Comparison of ENCODE assay signal across 10 cellular contexts in the genomic region with DNA sequence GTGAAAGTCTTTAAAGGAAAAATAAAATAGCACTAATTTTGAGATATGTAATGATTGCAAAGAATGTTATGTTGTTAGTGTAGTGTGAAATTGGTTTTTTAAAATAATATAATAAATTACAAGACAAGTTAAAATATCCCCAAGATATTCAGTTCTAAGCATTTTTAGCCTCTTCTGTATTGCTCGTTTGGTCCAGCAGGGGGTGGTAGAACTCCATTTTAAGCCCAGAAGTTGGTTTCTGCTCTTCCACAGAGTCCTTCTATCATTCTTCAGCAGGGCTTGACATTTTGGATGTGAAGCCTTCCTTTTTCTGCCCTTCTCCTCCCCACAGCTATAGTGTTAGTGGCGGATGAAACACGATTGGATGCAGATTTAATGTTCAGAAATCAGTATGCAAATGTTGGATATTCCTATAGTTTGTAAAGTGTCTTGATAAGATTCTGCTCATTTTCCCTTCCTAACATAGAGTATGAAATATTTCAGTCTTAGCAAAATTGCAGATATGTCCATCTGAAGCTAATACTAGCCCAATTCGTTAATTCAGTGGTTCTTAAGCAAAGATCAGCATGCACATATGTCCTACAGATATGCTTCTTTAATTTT. TPM values are rescaled to one million over a fixed set of nuclear protein-coding genes. Genes with fewer than 3 reads are reported as not detected.
DNase-seq lines count a peak whose midpoint lies in the region; ATAC-seq and TF ChIP-seq lines count a peak whose summit lies in the region.
"Had no signal": no experiment of that assay in that cellular context is flagged by ENCODE, and none has a peak within 500 bp of the region (broad histone marks: within the 10 kb centered on the region; RNA-seq: fewer than 3 reads in every experiment).

No MANE protein-coding gene starts in this region.

- no peak overlapping the region for H3K27ac ChIP-seq in HL-60 (replicated peaks)
- no peak overlapping the region for H3K27ac ChIP-seq in Peyer's patch

- peak; percentile 35 to 38 for ATAC-seq in stimulated activated naive B cell treated with anti-CD40 and anti-IgM and Interleukin-4, amounts not matched to agents 10 μg/mL and 1 μg/mL and 100 μg/mL, for 72 hours (replicated peaks)
- ATAC-seq in GM21360 (IDR thresholded peaks at IDR 0.05; ENCODE audit: unreplicated experiment), result no peak

- H3K4me1 ChIP-seq in Peyer's patch, result no peaks in the 10 kb centered on the region

- H3K4me1 Mint-ChIP-seq in MCF 10A (ENCODE audit: insufficient read depth, unreplicated experiment), result peaks cover 5% of the 10 kb centered on the region
- peaks cover 4 to 23% of the 10 kb centered on the region in 2 donors for H3K4me1 Mint-ChIP-seq in stimulated activated naive B cell treated with anti-CD40 and anti-IgM and Interleukin-4, amounts not matched to agents 10 μg/mL and 1 μg/mL and 100 μg/mL, for 72 hours

- CTCF ChIA-PET in MCF 10A (lab: Yijun Ruan, JAX), result interaction anchor here (0.6 to 1.7 kb wide), 11 partner anchors 9 to 1967 kb away, joined by 3 to 6 read pairs (median 3); no protein-coding TSS in a partner anchor

- H3K27me3 Mint-ChIP-seq in MCF 10A (ENCODE audit: insufficient read depth, unreplicated experiment), result no peaks in the 10 kb centered on the region
- peaks cover 7 to 27% of the 10 kb centered on the region in 2 donors for H3K27me3 Mint-ChIP-seq in stimulated activated naive B cell treated with anti-CD40 and anti-IgM and Interleukin-4, amounts not matched to agents 10 μg/mL and 1 μg/mL and 100 μg/mL, for 72 hours

- intact Hi-C loops in MCF 10A (cut with micrococcal nuclease), result loop anchor here (1.0 to 5.0 kb wide), 4 partner anchors 103 to 1793 kb away; no protein-coding TSS in a partner anchor

- POLR2A ChIA-PET in MCF 10A (lab: Yijun Ruan, JAX), result interaction anchor here (1.2 kb wide), 1 partner anchor 374 kb away, joined by 3 read pairs; no protein-coding TSS in a partner anchor

- H3K27ac Mint-ChIP-seq in MCF 10A (ENCODE audit: low read depth, unreplicated experiment), result no peak overlapping the region
- no peak overlapping the region for H3K27ac Mint-ChIP-seq in stimulated activated naive B cell treated with anti-CD40 and anti-IgM and Interleukin-4, amounts not matched to agents 10 μg/mL and 1 μg/mL and 100 μg/mL, for 72 hours
- H3K27ac Mint-ChIP-seq: activated naive CD4-positive, alpha-beta T cell treated with anti-CD3 and anti-CD28 coated beads, Interleukin-2, amount 50 U/mL, for 24 hours; CD4-positive, CD25-positive, alpha-beta regulatory T cell had no signal

- H3K4me3 Mint-ChIP-seq in MCF 10A (ENCODE audit: unreplicated experiment), result no peak overlapping the region
- H3K4me3 Mint-ChIP-seq in stimulated activated naive B cell treated with anti-CD40 and anti-IgM and Interleukin-4, amounts not matched to agents 10 μg/mL and 1 μg/mL and 100 μg/mL, for 72 hours, result no peak overlapping the region

- no peaks in the 10 kb centered on the region for H3K9me3 ChIP-seq in Peyer's patch

- TF ChIP-seq CTCF in HL-60 (IDR thresholded peaks at IDR 0.05; ENCODE audit: insufficient read depth, low read length) (peak; percentile 65), Peyer's patch (IDR thresholded peaks at IDR 0.05) (peak in 5 of 6 experiments; percentile 25 to 57 (median 44)), MCF 10A (IDR thresholded peaks at IDR 0.05; ENCODE audit: unreplicated experiment) (peak; percentile 69)

- no peaks in the 10 kb centered on the region for H3K36me3 ChIP-seq in Peyer's patch

- peaks cover 3% of the 10 kb centered on the region for H3K9me3 Mint-ChIP-seq in MCF 10A (ENCODE audit: unreplicated experiment)
- no peaks in the 10 kb centered on the region for H3K9me3 Mint-ChIP-seq in stimulated activated naive B cell treated with anti-CD40 and anti-IgM and Interleukin-4, amounts not matched to agents 10 μg/mL and 1 μg/mL and 100 μg/mL, for 72 hours
- H3K9me3 Mint-ChIP-seq: activated naive CD4-positive, alpha-beta T cell treated with anti-CD3 and anti-CD28 coated beads, Interleukin-2, amount 50 U/mL, for 24 hours had no signal

- H3K36me3 Mint-ChIP-seq in MCF 10A (ENCODE audit: insufficient read depth, unreplicated experiment), result no peaks in the 10 kb centered on the region
- no peaks in the 10 kb centered on the region for H3K36me3 Mint-ChIP-seq in stimulated activated naive B cell treated with anti-CD40 and anti-IgM and Interleukin-4, amounts not matched to agents 10 μg/mL and 1 μg/mL and 100 μg/mL, for 72 hours
- H3K36me3 Mint-ChIP-seq: activated naive CD4-positive, alpha-beta T cell treated with anti-CD3 and anti-CD28 coated beads, Interleukin-2, amount 50 U/mL, for 24 hours; CD4-positive, CD25-positive, alpha-beta regulatory T cell had no signal

- DNase-seq in NCI-H1436 (lab: John Stamatoyannopoulos, UW) (peak; percentile 1), NCI-H1436 treated with DMSO at 0.1 percent for 48 hours (lab: John Stamatoyannopoulos, UW) (no peak), HL-60 (ENCODE audit: low read depth in 1 of 2, low spot score in 1 of 2) (peak; percentile 30 to 54), Peyer's patch (no peak), MCF 10A (ENCODE audit: unreplicated experiment) (peak; percentile 48), islet precursor cell (peak; percentile 55)
- peak; percentile 11 for DNase-seq in stimulated activated naive B cell treated with anti-CD40 and anti-IgM and Interleukin-4, amounts not matched to agents 10 μg/mL and 1 μg/mL and 100 μg/mL, for 72 hours

- TF ChIP-seq POLR2A in Peyer's patch (IDR thresholded peaks at IDR 0.05), result no peak

- no TSS peak for BruUV-seq in MCF 10A (replicated peaks; lab: Mats Ljungman, UMichigan)

- H3K4me3 ChIP-seq in HL-60 (replicated peaks; ENCODE audit: insufficient read depth, low read length), result no peak overlapping the region
- H3K4me3 ChIP-seq in Peyer's patch, result no peak overlapping the region

- H3K27me3 ChIP-seq in HL-60 (ENCODE audit: insufficient read depth, poor library complexity, severe bottlenecking), result no peaks in the 10 kb centered on the region
- no peaks in the 10 kb centered on the region for H3K27me3 ChIP-seq in Peyer's patch

RNA-seq across cellular contexts. Expression of a gene that starts 1.5 kb away (rescaled TPM):
- 1 to 10 TPM in 1 of 4 donors, under 1 TPM in 3; 0.13 to 5.8 (median 0.60) TPM for total RNA-seq in Peyer's patch
- not detected in 2 replicates for total RNA-seq in MCF 10A (2022)
- total RNA-seq: CD4-positive, CD25-positive, alpha-beta regulatory T cell had no signal

Comparison
In these comparisons a context has a peak if more than half of its experiments do, and no peak if none do; other contexts are left out.
1. DNase-seq: peak in NCI-H1436 (single experiment), HL-60 (2 of 2), MCF 10A (single experiment), islet precursor cell (single experiment) and stimulated activated naive B cell treated with anti-CD40 and anti-IgM and Interleukin-4, amounts not matched to agents 10 μg/mL and 1 μg/mL and 100 μg/mL, for 72 hours (single experiment); none in NCI-H1436 treated with DMSO at 0.1 percent for 48 hours (single experiment) and Peyer's patch (0 of 3).
2. Peak in every context shown above with its lines, with median percentiles within 50 percentile points of each other: CTCF ChIP-seq.